27 cellular contexts compared by ENCODE assay signal in the genomic region with DNA sequence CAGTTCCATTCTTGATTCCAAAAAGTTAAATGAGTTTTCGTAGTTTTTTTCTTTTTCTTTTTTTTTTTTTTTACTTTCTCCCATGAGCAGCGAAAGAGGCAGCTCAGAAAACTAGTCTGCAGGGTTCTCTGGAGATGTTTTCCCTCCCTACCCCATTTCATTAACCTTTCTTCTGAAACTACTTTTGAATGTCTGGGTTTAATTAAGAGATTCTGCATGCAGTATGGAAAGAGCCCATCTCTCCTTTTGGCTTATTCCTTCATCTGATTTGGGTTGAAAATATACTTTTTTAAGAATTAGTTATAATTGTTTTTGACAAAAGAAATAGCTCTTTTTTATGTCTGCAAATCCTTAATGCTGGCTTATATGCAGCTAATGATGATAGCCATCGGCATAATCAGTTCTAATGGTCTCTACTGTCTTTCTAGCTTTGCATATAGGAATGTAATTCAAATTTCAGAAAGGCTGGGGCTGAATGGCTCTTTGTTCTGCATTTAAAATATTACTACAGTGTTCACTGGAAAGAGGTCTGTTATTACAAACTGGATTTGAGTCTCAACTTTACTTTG.
"Had no signal": no experiment of that assay in that cellular context is flagged by ENCODE, and none has a peak within 500 bp of the region (broad histone marks: within the 10 kb centered on the region; RNA-seq: fewer than 3 reads in every experiment).

No MANE protein-coding gene starts in this region.

- DNase-seq: activated B cell treated with CpG ODN at 0.5 μM for 24 hours; activated CD4-positive, alpha-beta T cell treated with anti-CD3 and anti-CD28 coated beads for 48 hours; activated CD4-positive, alpha-beta T cell treated with anti-CD3 and anti-CD28 coated beads, Interleukin-2, amount 50 U/mL, for 1 hour; activated CD4-positive, alpha-beta T cell treated with anti-CD3 and anti-CD28 coated beads, Interleukin-2, amount 50 U/mL, for 48 hours; activated CD8-positive, alpha-beta memory T cell treated with anti-CD3 and anti-CD28 coated beads for 24 hours; activated CD8-positive, alpha-beta T cell treated with anti-CD3 and anti-CD28 coated beads for 36 hours; activated effector memory CD4-positive, alpha-beta T cell treated with Interleukin-2 at 50 U/mL for 16 hours; activated gamma-delta T cell treated with Interleukin-2 at 50 U/mL for 16 hours; activated naive CD4-positive, alpha-beta T cell treated with anti-CD3 and anti-CD28 coated beads, Interleukin-2, amount 50 U/mL, for 16 hours; activated naive CD4-positive, alpha-beta T cell treated with Interleukin-2 at 50 U/mL for 16 hours; activated T-cell treated with anti-CD3 and anti-CD28 coated beads, Interleukin-2, amount 50 U/mL, for 4 hours; amniotic stem cell; anterior cingulate cortex; brain microvascular endothelial cell; dorsolateral prefrontal cortex; effector memory CD4-positive, alpha-beta T cell; endodermal cell; foreskin keratinocyte; heart right ventricle; T-helper 17 cell; T1000; WERI-Rb-1 had no signal

- ATAC-seq: activated CD4-positive, CD25-positive, alpha-beta regulatory T cell treated with anti-CD3 and anti-CD28 coated beads, Interleukin-2, amount 50 U/mL, for 24 hours; activated CD8-positive, alpha-beta T cell treated with anti-CD3 and anti-CD28 coated beads for 36 hours; activated T-cell treated with anti-CD3 and anti-CD28 coated beads, Interleukin-2, amount 50 U/mL, for 4 hours; activated T-helper 17 cell treated with anti-CD3 and anti-CD28 coated beads, Interleukin-2, amount 50 U/mL, for 72 hours; esophagus mucosa; foreskin keratinocyte; gastroesophageal sphincter; heart right ventricle; T-helper 17 cell had no signal

- H3K27me3 ChIP-seq: brain microvascular endothelial cell, dorsolateral prefrontal cortex, gastroesophageal sphincter had no signal

- H3K27ac ChIP-seq: brain microvascular endothelial cell, coronary artery, dorsolateral prefrontal cortex, foreskin keratinocyte, gastroesophageal sphincter, heart right ventricle, WERI-Rb-1 had no signal

- H3K4me3 ChIP-seq: coronary artery, dorsolateral prefrontal cortex, gastroesophageal sphincter, heart right ventricle had no signal

- H3K9me3 ChIP-seq: gastroesophageal sphincter, heart right ventricle had no signal

- H3K4me1 ChIP-seq: foreskin keratinocyte, gastroesophageal sphincter, heart right ventricle had no signal

- H3K36me3 ChIP-seq: brain microvascular endothelial cell, gastroesophageal sphincter, heart right ventricle, WERI-Rb-1 had no signal
